In the genomic region with DNA sequence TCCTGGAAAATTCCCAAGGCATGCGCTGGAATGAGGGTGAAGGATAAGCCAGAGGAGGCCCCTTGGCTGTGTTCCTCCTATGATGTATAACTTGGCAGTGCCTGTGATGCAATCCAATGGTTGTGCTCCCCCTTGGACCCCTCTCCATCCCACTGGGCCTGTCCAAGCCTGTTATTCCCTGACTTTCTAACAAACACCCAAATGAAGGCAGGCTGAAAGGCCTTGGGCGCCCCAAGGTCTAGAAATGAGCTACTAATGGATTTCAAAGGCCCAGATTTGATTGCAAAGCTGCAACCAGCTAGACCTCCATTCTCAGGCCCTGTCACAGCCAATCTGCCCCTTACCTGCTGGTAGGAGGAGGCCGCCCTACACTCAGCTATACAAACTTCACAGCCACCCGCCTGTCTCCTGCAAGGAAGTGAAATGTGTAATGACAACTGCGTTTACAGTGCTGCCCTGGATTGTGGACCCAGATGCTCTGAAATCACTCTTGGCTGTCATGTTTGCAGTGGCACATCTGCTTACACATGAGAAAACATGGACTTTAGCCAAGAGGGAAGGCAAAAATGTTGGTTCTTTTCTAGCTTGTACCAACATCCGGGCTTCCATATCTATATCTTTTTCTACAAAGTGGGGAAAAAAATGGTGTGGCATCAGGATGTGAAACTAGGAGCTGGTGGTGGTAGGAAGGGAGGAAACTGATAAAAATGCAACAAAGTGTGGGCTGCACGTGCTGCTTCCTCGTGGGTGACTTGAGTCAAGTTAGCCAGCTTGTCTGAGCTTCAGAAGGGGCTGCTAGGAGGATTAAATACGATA, we compare ENCODE assay signal across 1 cellular context.
A peak's percentile ranks its signal among the peaks of the same experiment; 100 is the strongest.
TF ChIP-seq lines count a peak whose summit lies in the region.

No MANE protein-coding gene starts in this region.

TF ChIP-seq in HepG2, 621 proteins besides CTCF, POLR2A, EP300 and RAD21 (continued from another document and continues in another):
- TF ChIP-seq RFX3 (CRISPR knock-in tag; IDR thresholded peaks at IDR 0.05): no peak
- no peak for TF ChIP-seq IKZF1 (IDR thresholded peaks at IDR 0.05)
- no peak for TF ChIP-seq ZNF724P (CRISPR knock-in tag; IDR thresholded peaks at IDR 0.05; ENCODE audit: borderline replicate concordance)
- TF ChIP-seq HNRNPL (IDR thresholded peaks at IDR 0.05; ENCODE audit: low read depth, low read length): no peak
- TF ChIP-seq TSC22D2 (CRISPR knock-in tag; IDR thresholded peaks at IDR 0.05; ENCODE audit: borderline replicate concordance): peak; percentile 25; the same call in 1 of the 2 replicates
- TF ChIP-seq, protein P1, sequence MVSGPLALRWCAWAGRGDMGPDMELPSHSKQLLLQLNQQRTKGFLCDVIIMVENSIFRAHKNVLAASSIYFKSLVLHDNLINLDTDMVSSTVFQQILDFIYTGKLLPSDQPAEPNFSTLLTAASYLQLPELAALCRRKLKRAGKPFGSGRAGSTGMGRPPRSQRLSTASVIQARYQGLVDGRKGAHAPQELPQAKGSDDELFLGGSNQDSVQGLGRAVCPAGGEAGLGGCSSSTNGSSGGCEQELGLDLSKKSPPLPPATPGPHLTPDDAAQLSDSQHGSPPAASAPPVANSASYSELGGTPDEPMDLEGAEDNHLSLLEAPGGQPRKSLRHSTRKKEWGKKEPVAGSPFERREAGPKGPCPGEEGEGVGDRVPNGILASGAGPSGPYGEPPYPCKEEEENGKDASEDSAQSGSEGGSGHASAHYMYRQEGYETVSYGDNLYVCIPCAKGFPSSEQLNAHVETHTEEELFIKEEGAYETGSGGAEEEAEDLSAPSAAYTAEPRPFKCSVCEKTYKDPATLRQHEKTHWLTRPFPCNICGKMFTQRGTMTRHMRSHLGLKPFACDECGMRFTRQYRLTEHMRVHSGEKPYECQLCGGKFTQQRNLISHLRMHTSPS (CRISPR knock-in tag; IDR thresholded peaks at IDR 0.05; ENCODE audit: low read depth): peak; percentile 81; the same call in 1 of the 2 replicates
- TF ChIP-seq SATB2 (CRISPR knock-in tag; IDR thresholded peaks at IDR 0.05): no peak
- TF ChIP-seq ZNF256 (CRISPR knock-in tag; conservative IDR thresholded peaks at IDR 0.05): no peak
- TF ChIP-seq, protein P2, sequence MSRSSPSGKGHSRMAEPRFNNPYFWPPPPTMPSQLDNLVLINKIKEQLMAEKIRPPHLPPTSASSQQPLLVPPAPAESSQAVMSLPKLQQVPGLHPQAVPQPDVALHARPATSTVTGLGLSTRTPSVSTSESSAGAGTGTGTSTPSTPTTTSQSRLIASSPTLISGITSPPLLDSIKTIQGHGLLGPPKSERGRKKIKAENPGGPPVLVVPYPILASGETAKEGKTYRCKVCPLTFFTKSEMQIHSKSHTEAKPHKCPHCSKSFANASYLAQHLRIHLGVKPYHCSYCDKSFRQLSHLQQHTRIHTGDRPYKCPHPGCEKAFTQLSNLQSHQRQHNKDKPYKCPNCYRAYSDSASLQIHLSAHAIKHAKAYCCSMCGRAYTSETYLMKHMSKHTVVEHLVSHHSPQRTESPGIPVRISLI (CRISPR knock-in tag; IDR thresholded peaks at IDR 0.05; ENCODE audit: borderline replicate concordance): no peak; the same call in 1 of the 2 replicates
- no peak for TF ChIP-seq ZNF430 (CRISPR knock-in tag; IDR thresholded peaks at IDR 0.05)
- no peak for TF ChIP-seq ZFYVE20 (CRISPR knock-in tag; IDR thresholded peaks at IDR 0.05; ENCODE audit: borderline replicate concordance, low read depth)
- TF ChIP-seq, protein P3, sequence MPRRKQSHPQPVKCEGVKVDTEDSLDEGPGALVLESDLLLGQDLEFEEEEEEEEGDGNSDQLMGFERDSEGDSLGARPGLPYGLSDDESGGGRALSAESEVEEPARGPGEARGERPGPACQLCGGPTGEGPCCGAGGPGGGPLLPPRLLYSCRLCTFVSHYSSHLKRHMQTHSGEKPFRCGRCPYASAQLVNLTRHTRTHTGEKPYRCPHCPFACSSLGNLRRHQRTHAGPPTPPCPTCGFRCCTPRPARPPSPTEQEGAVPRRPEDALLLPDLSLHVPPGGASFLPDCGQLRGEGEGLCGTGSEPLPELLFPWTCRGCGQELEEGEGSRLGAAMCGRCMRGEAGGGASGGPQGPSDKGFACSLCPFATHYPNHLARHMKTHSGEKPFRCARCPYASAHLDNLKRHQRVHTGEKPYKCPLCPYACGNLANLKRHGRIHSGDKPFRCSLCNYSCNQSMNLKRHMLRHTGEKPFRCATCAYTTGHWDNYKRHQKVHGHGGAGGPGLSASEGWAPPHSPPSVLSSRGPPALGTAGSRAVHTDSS (CRISPR knock-in tag; conservative IDR thresholded peaks at IDR 0.05): no peak
- TF ChIP-seq, protein P4, sequence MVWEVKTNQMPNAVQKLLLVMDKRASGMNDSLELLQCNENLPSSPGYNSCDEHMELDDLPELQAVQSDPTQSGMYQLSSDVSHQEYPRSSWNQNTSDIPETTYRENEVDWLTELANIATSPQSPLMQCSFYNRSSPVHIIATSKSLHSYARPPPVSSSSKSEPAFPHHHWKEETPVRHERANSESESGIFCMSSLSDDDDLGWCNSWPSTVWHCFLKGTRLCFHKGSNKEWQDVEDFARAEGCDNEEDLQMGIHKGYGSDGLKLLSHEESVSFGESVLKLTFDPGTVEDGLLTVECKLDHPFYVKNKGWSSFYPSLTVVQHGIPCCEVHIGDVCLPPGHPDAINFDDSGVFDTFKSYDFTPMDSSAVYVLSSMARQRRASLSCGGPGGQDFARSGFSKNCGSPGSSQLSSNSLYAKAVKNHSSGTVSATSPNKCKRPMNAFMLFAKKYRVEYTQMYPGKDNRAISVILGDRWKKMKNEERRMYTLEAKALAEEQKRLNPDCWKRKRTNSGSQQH (CRISPR knock-in tag; IDR thresholded peaks at IDR 0.05; ENCODE audit: low read depth): peak; percentile 42; the same call in 1 of the 2 replicates
- TF ChIP-seq, protein P5, sequence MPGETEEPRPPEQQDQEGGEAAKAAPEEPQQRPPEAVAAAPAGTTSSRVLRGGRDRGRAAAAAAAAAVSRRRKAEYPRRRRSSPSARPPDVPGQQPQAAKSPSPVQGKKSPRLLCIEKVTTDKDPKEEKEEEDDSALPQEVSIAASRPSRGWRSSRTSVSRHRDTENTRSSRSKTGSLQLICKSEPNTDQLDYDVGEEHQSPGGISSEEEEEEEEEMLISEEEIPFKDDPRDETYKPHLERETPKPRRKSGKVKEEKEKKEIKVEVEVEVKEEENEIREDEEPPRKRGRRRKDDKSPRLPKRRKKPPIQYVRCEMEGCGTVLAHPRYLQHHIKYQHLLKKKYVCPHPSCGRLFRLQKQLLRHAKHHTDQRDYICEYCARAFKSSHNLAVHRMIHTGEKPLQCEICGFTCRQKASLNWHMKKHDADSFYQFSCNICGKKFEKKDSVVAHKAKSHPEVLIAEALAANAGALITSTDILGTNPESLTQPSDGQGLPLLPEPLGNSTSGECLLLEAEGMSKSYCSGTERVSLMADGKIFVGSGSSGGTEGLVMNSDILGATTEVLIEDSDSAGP (CRISPR knock-in tag; IDR thresholded peaks at IDR 0.05; ENCODE audit: borderline replicate concordance): peak; percentile 49
- TF ChIP-seq, protein P6, sequence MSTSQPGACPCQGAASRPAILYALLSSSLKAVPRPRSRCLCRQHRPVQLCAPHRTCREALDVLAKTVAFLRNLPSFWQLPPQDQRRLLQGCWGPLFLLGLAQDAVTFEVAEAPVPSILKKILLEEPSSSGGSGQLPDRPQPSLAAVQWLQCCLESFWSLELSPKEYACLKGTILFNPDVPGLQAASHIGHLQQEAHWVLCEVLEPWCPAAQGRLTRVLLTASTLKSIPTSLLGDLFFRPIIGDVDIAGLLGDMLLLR (CRISPR knock-in tag; IDR thresholded peaks at IDR 0.05): no peak
- TF ChIP-seq RCOR2 (CRISPR knock-in tag; IDR thresholded peaks at IDR 0.05): peak; percentile 95; the same call in 1 of the 2 replicates
- TF ChIP-seq XBP1 (CRISPR knock-in tag; IDR thresholded peaks at IDR 0.05): no peak
- TF ChIP-seq FOXK1 (CRISPR knock-in tag; IDR thresholded peaks at IDR 0.05; ENCODE audit: borderline replicate concordance, low read depth): peak; percentile 87
- no peak for TF ChIP-seq GTF3A (CRISPR knock-in tag; conservative IDR thresholded peaks at IDR 0.05)
- peak; percentile 89; the same call in 1 of the 2 replicates for TF ChIP-seq PITX1 (CRISPR knock-in tag; IDR thresholded peaks at IDR 0.05)
- no peak for TF ChIP-seq AGO2 (optimal IDR thresholded peaks at IDR 0.05; ENCODE audit: low read depth, low read length)
- TF ChIP-seq, protein P7, sequence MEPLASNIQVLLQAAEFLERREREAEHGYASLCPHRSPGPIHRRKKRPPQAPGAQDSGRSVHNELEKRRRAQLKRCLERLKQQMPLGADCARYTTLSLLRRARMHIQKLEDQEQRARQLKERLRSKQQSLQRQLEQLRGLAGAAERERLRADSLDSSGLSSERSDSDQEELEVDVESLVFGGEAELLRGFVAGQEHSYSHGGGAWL (CRISPR knock-in tag; IDR thresholded peaks at IDR 0.05): no peak
- 0 out of 2 replicates have a peak, but pooled peaks have one; percentile 31 for TF ChIP-seq ZMYM2 (CRISPR knock-in tag; IDR thresholded peaks at IDR 0.05)
- no peak for TF ChIP-seq ZNF572 (CRISPR knock-in tag; IDR thresholded peaks at IDR 0.05)
- TF ChIP-seq ZNF616 (CRISPR knock-in tag; IDR thresholded peaks at IDR 0.05; ENCODE audit: low read depth): no peak
- peak; percentile 99 for TF ChIP-seq MED1 (CRISPR knock-in tag; IDR thresholded peaks at IDR 0.05)
- peak; percentile 85; the same call in 1 of the 2 replicates for TF ChIP-seq ZBTB20 (CRISPR knock-in tag; IDR thresholded peaks at IDR 0.05; ENCODE audit: borderline replicate concordance, low read depth)
- TF ChIP-seq MED8 (CRISPR knock-in tag; IDR thresholded peaks at IDR 0.05; ENCODE audit: insufficient replicate concordance): peak; percentile 96
- no peak; the same call in 1 of the 2 replicates for TF ChIP-seq ZNF24 (IDR thresholded peaks at IDR 0.05)
- TF ChIP-seq, protein P8, sequence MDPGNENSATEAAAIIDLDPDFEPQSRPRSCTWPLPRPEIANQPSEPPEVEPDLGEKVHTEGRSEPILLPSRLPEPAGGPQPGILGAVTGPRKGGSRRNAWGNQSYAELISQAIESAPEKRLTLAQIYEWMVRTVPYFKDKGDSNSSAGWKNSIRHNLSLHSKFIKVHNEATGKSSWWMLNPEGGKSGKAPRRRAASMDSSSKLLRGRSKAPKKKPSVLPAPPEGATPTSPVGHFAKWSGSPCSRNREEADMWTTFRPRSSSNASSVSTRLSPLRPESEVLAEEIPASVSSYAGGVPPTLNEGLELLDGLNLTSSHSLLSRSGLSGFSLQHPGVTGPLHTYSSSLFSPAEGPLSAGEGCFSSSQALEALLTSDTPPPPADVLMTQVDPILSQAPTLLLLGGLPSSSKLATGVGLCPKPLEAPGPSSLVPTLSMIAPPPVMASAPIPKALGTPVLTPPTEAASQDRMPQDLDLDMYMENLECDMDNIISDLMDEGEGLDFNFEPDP (CRISPR knock-in tag; conservative IDR thresholded peaks at IDR 0.05): no peak
- TF ChIP-seq, protein P9, sequence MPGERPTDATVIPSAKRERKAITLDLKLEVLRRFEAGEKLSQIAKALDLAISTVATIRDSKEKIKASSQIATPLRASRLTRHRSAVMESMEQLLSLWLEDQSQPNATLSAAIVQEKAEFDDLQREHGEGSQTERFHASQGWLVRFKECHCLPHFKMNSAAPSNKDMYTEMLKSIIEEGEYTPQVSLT (CRISPR knock-in tag; IDR thresholded peaks at IDR 0.05; ENCODE audit: borderline replicate concordance, low read depth): no peak
- no peak for TF ChIP-seq RELA (CRISPR knock-in tag; IDR thresholded peaks at IDR 0.05)
- TF ChIP-seq, protein P10, sequence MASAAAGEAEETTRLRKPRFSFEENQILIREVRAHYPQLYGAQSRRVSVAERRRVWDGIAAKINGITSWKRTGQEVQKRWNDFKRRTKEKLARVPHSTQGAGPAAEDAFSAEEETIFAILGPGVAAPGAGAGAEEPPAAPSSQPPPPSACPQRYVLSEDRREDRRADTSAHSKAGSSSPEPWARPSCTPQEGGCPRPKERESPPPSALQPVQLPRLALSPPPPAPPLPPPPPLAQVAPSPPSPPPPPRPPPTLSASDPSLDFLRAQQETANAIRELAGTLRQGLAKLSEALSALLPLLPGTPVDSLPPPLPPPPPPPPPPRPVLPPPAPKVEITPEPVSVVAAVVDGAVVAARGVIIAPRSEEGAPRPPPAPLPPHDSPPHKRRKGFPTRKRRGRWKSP (CRISPR knock-in tag; IDR thresholded peaks at IDR 0.05): no peak
- TF ChIP-seq BRCA1 (CRISPR knock-in tag; IDR thresholded peaks at IDR 0.05): peak; percentile 73; the same call in 1 of the 2 replicates
- TF ChIP-seq ZNF746 (CRISPR knock-in tag; IDR thresholded peaks at IDR 0.05): no peak; the same call in 1 of the 2 replicates
- no peak for TF ChIP-seq ZNF382 (CRISPR knock-in tag; IDR thresholded peaks at IDR 0.05; ENCODE audit: borderline replicate concordance)
- TF ChIP-seq, protein P11, sequence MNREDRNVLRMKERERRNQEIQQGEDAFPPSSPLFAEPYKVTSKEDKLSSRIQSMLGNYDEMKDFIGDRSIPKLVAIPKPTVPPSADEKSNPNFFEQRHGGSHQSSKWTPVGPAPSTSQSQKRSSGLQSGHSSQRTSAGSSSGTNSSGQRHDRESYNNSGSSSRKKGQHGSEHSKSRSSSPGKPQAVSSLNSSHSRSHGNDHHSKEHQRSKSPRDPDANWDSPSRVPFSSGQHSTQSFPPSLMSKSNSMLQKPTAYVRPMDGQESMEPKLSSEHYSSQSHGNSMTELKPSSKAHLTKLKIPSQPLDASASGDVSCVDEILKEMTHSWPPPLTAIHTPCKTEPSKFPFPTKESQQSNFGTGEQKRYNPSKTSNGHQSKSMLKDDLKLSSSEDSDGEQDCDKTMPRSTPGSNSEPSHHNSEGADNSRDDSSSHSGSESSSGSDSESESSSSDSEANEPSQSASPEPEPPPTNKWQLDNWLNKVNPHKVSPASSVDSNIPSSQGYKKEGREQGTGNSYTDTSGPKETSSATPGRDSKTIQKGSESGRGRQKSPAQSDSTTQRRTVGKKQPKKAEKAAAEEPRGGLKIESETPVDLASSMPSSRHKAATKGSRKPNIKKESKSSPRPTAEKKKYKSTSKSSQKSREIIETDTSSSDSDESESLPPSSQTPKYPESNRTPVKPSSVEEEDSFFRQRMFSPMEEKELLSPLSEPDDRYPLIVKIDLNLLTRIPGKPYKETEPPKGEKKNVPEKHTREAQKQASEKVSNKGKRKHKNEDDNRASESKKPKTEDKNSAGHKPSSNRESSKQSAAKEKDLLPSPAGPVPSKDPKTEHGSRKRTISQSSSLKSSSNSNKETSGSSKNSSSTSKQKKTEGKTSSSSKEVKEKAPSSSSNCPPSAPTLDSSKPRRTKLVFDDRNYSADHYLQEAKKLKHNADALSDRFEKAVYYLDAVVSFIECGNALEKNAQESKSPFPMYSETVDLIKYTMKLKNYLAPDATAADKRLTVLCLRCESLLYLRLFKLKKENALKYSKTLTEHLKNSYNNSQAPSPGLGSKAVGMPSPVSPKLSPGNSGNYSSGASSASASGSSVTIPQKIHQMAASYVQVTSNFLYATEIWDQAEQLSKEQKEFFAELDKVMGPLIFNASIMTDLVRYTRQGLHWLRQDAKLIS (CRISPR knock-in tag; IDR thresholded peaks at IDR 0.05): no peak; the same call in 1 of the 2 replicates
- TF ChIP-seq SAFB2 (CRISPR knock-in tag; IDR thresholded peaks at IDR 0.05; ENCODE audit: borderline replicate concordance, low read depth): peak; percentile 46; the same call in 1 of the 2 replicates
- TF ChIP-seq NAIF1 (CRISPR knock-in tag; IDR thresholded peaks at IDR 0.05; ENCODE audit: borderline replicate concordance): no peak
- no peak for TF ChIP-seq ARID2 (CRISPR knock-in tag; IDR thresholded peaks at IDR 0.05; ENCODE audit: borderline replicate concordance)
- TF ChIP-seq HOXA7 (CRISPR knock-in tag; IDR thresholded peaks at IDR 0.05): no peak
- TF ChIP-seq ZNF564 (CRISPR knock-in tag; IDR thresholded peaks at IDR 0.05): peak; percentile 65
- TF ChIP-seq ZNF460 (CRISPR knock-in tag; IDR thresholded peaks at IDR 0.05; ENCODE audit: borderline replicate concordance): no peak
- peak; percentile 91 for TF ChIP-seq RXRB (CRISPR knock-in tag; IDR thresholded peaks at IDR 0.05; ENCODE audit: borderline replicate concordance)
- TF ChIP-seq U2AF2 (IDR thresholded peaks at IDR 0.05; ENCODE audit: low read depth, low read length): no peak
